ENCODE assay signal across 15 cellular contexts in genomic region chr2:65016789-65017188, GRCh38. TPM values are rescaled to one million over a fixed set of nuclear protein-coding genes. Genes with fewer than 3 reads are reported as not detected.
DNase-seq lines count a peak whose midpoint lies in the region; ATAC-seq and TF ChIP-seq lines count a peak whose summit lies in the region.
"Had no signal": no experiment of that assay in that cellular context is flagged by ENCODE, and none has a peak within 500 bp of the region (broad histone marks: within the 10 kb centered on the region; RNA-seq: fewer than 3 reads in every experiment).

No MANE protein-coding gene starts in this region.

- H3K4me1 ChIP-seq in Karpas-422 (ENCODE audit: low read length): peaks cover 41% of the 10 kb centered on the region
- H3K4me1 ChIP-seq: pancreas had no signal

- in situ Hi-C loops in GM13977 (cut with MboI; ENCODE audit: low pct_unique_long_range_greater_than_20kb, low sequenced_read_pairs, unreplicated experiment): no loop called here

- H3K27ac ChIP-seq in Karpas-422 (ENCODE audit: low read length): peak overlapping the region; percentile 62
- H3K27ac ChIP-seq: pancreas had no signal

- H3K4me1 Mint-ChIP-seq in osteocyte (ENCODE audit: unreplicated experiment): peaks cover 51% of the 10 kb centered on the region

- H3K4me3 Mint-ChIP-seq in osteocyte (ENCODE audit: unreplicated experiment): no peak overlapping the region
- H3K4me3 Mint-ChIP-seq: activated T-helper 1 cell treated with anti-CD3 and anti-CD28 coated beads, Interleukin-12 subunit alpha, Interleukin-12 subunit beta, Interleukin-2, Interleukin-4 antibody, amounts not matched to agents 30 ng/mL and 10 ng/mL and 1 ng/mL, durations not matched to agents 14 hours and 24 hours and 36 hours had no signal

- peak overlapping the region; percentile 73 for H3K27ac Mint-ChIP-seq in osteocyte (ENCODE audit: unreplicated experiment)
- peak overlapping the region in 1 of 2 donors; percentile 70 for H3K27ac Mint-ChIP-seq in activated naive CD4-positive, alpha-beta T cell treated with anti-CD3 and anti-CD28 coated beads, Interleukin-2, amount 50 U/mL, for 72 hours
- H3K27ac Mint-ChIP-seq: activated T-helper 1 cell treated with anti-CD3 and anti-CD28 coated beads, Interleukin-12 subunit alpha, Interleukin-12 subunit beta, Interleukin-2, Interleukin-4 antibody, amounts not matched to agents 30 ng/mL and 10 ng/mL and 1 ng/mL, durations not matched to agents 14 hours and 24 hours and 36 hours had no signal

- DNase-seq in GM13977 (ENCODE audit: low spot score): peak; percentile 66
- DNase-seq in Karpas-422: no peak
- DNase-seq in osteocyte (ENCODE audit: extremely low spot score, unreplicated experiment): no peak
- DNase-seq in T1000 (lab: John Stamatoyannopoulos, UW): no peak
- no peak for DNase-seq in activated naive CD4-positive, alpha-beta T cell treated with anti-CD3 and anti-CD28 coated beads, Interleukin-2, amount 50 U/mL, for 72 hours (ENCODE audit: low spot score in 2 of 2)
- DNase-seq in NCI-H446 treated with DMSO at 0.1 percent for 48 hours (lab: John Stamatoyannopoulos, UW): no peak
- no peak for DNase-seq in RPMI8226
- DNase-seq: activated CD4-positive, alpha-beta T cell treated with anti-CD3 and anti-CD28 coated beads, Interleukin-2, amount 50 U/mL, for 48 hours; kidney glomerular epithelial cell; NCI-H1105 treated with DMSO at 0.1 percent for 48 hours; NCI-H446; pancreas had no signal

- H3K36me3 Mint-ChIP-seq in osteocyte (ENCODE audit: unreplicated experiment): peaks cover 52% of the 10 kb centered on the region
- H3K36me3 Mint-ChIP-seq in activated naive CD4-positive, alpha-beta T cell treated with anti-CD3 and anti-CD28 coated beads, Interleukin-2, amount 50 U/mL, for 72 hours: peaks cover 14 to 29% of the 10 kb centered on the region in 2 donors

- no peaks in the 10 kb centered on the region for H4K20me1 ChIP-seq in Karpas-422 (ENCODE audit: insufficient read depth, low read depth, low read length)

- ATAC-seq in GM21390 (IDR thresholded peaks at IDR 0.05; ENCODE audit: unreplicated experiment): peak; percentile 75
- ATAC-seq in activated naive CD4-positive, alpha-beta T cell treated with anti-CD3 and anti-CD28 coated beads, Interleukin-2, amount 50 U/mL, for 72 hours: no peak

- H3K27me3 ChIP-seq in Karpas-422 (ENCODE audit: low read length): no peaks in the 10 kb centered on the region
- H3K27me3 ChIP-seq: pancreas had no signal

- H3K9me2 ChIP-seq in Karpas-422 (replicated peaks; ENCODE audit: insufficient read depth, low read length): no peaks in the 10 kb centered on the region

- no peak overlapping the region for H3K9ac ChIP-seq in Karpas-422 (ENCODE audit: low read length)

- no peaks in the 10 kb centered on the region for H3K9me3 Mint-ChIP-seq in osteocyte (ENCODE audit: unreplicated experiment)
- H3K9me3 Mint-ChIP-seq in activated naive CD4-positive, alpha-beta T cell treated with anti-CD3 and anti-CD28 coated beads, Interleukin-2, amount 50 U/mL, for 72 hours: no peaks in the 10 kb centered on the region
- H3K9me3 Mint-ChIP-seq: activated T-helper 1 cell treated with anti-CD3 and anti-CD28 coated beads, Interleukin-12 subunit alpha, Interleukin-12 subunit beta, Interleukin-2, Interleukin-4 antibody, amounts not matched to agents 30 ng/mL and 10 ng/mL and 1 ng/mL, durations not matched to agents 14 hours and 24 hours and 36 hours had no signal

- no peak overlapping the region for H3K4me2 ChIP-seq in Karpas-422 (ENCODE audit: low read depth, low read length, poor library complexity, severe bottlenecking)
- H3K4me2 ChIP-seq: smooth muscle cell had no signal

- peaks cover 89% of the 10 kb centered on the region for H3K36me3 ChIP-seq in Karpas-422 (ENCODE audit: insufficient read depth, low read length)

- H3K27me3 Mint-ChIP-seq in osteocyte (ENCODE audit: unreplicated experiment): no peaks in the 10 kb centered on the region

- TF ChIP-seq CTCF in GM13977 (IDR thresholded peaks at IDR 0.05; ENCODE audit: extremely low read depth, insufficient read depth, missing control alignments) (no peak), osteocyte (IDR thresholded peaks at IDR 0.05) (no peak)

- no peaks in the 10 kb centered on the region for H3K9me3 ChIP-seq in Karpas-422 (ENCODE audit: low read length)
- H3K9me3 ChIP-seq: pancreas had no signal

- no peak overlapping the region for H3K4me3 ChIP-seq in Karpas-422 (ENCODE audit: low read length)
- H3K4me3 ChIP-seq: pancreas, smooth muscle cell had no signal

- H3K79me2 ChIP-seq in Karpas-422 (ENCODE audit: low read length): peaks cover 21% of the 10 kb centered on the region

- no peak overlapping the region for H2AFZ ChIP-seq in Karpas-422 (ENCODE audit: low read length)

RNA-seq across cellular contexts. Expression of gene SLC1A4, which starts 27.6 kb away (rescaled TPM):
- 114 and 120 TPM in 2 replicates for total RNA-seq in Karpas-422 (2014; rRNA removed; shearing (Covaris generic); ENCODE audit: low replicate concordance)
- 78.7 and 81.8 TPM in 2 replicates for total RNA-seq in osteocyte
- 10 to 100 TPM in 1 of 2 donors, 1 to 10 TPM in 1; 4.1 to 16.9 TPM for total RNA-seq in activated naive CD4-positive, alpha-beta T cell treated with anti-CD3 and anti-CD28 coated beads, Interleukin-2, amount 50 U/mL, for 72 hours

RNA-seq across cellular contexts. Expression of gene CEP68, which starts 39.4 kb away (rescaled TPM):
- 23.4 and 25.8 TPM in 2 replicates for total RNA-seq in Karpas-422 (2014; rRNA removed; shearing (Covaris generic); ENCODE audit: low replicate concordance)
- 20.7 and 22.4 TPM in 2 replicates for total RNA-seq in osteocyte
- 1 to 10 TPM; 4.1 to 4.2 TPM for total RNA-seq in activated naive CD4-positive, alpha-beta T cell treated with anti-CD3 and anti-CD28 coated beads, Interleukin-2, amount 50 U/mL, for 72 hours
